ENCODE assay signal across 33 cellular contexts in the genomic region with DNA sequence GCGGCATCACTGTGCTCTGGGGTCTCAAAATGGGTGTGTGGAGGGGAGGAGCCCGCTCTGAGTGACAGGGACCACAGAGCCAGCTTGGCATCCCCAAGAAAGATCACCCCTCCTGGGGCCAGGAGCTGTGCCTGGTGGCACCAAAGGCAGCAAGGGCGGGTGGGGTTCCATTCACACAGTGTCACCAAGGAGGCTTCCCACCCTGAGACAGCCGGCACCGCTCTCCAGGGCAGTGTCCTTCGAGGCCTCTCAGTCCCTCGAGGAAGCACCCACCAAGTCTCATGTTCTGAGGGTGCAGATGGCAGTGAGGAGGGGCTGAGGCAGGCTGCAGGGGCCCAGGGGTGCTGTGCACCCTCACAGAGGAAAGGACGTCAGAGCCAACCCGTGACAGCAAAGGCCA. TPM values are rescaled to one million over a fixed set of nuclear protein-coding genes. Genes with fewer than 3 reads are reported as not detected.
"Had no signal": no experiment of that assay in that cellular context is flagged by ENCODE, and none has a peak within 500 bp of the region (broad histone marks: within the 10 kb centered on the region; RNA-seq: fewer than 3 reads in every experiment).

No MANE protein-coding gene starts in this region.

- H3K4me3 ChIP-seq: ascending aorta, cardiac muscle cell had no signal

- H3K9me3 ChIP-seq: ascending aorta had no signal

- H3K36me3 ChIP-seq: ascending aorta, cardiac muscle cell, WERI-Rb-1 had no signal

- H3K27me3 ChIP-seq: ascending aorta, cardiac muscle cell had no signal

- ATAC-seq: activated CD4-positive, alpha-beta T cell treated with anti-CD3 and anti-CD28 coated beads for 36 hours; activated CD4-positive, CD25-positive, alpha-beta regulatory T cell treated with anti-CD3 and anti-CD28 coated beads, Interleukin-2, amount 50 U/mL, for 24 hours; activated CD8-positive, alpha-beta memory T cell treated with anti-CD3 and anti-CD28 coated beads, Interleukin-2, amount 10 ng/mL, durations not matched to agents 7 days and 5 days; activated CD8-positive, alpha-beta T cell treated with anti-CD3 and anti-CD28 coated beads, Interleukin-2, amount 10 ng/mL, durations not matched to agents 7 days and 5 days; activated naive CD8-positive, alpha-beta T cell treated with anti-CD3 and anti-CD28 coated beads, Interleukin-2, amount 50 U/mL, for 24 hours; WTC11 had no signal

- FAIRE-seq: bronchial epithelial cell had no signal

- DNase-seq: activated CD4-positive, alpha-beta memory T cell treated with anti-CD3 and anti-CD28 coated beads, Interleukin-2, amount 10 ng/mL, durations not matched to agents 7 days and 5 days; activated CD4-positive, alpha-beta T cell treated with anti-CD3 and anti-CD28 coated beads for 1 hour; activated CD4-positive, alpha-beta T cell treated with anti-CD3 and anti-CD28 coated beads for 36 hours; activated CD4-positive, alpha-beta T cell treated with anti-CD3 and anti-CD28 coated beads for 48 hours; activated CD4-positive, alpha-beta T cell treated with anti-CD3 and anti-CD28 coated beads, Interleukin-2, amount 10 ng/mL, durations not matched to agents 7 days and 5 days; activated CD4-positive, alpha-beta T cell treated with anti-CD3 and anti-CD28 coated beads, Interleukin-2, amount 50 U/mL, for 48 hours; activated CD4-positive, CD25-positive, alpha-beta regulatory T cell; activated CD8-positive, alpha-beta memory T cell treated with anti-CD3 and anti-CD28 coated beads for 24 hours; activated CD8-positive, alpha-beta memory T cell treated with anti-CD3 and anti-CD28 coated beads, Interleukin-2, amount 10 ng/mL, durations not matched to agents 7 days and 5 days; activated CD8-positive, alpha-beta memory T cell treated with anti-CD3 and anti-CD28 coated beads, Interleukin-2, amount 50 U/mL, for 48 hours; activated CD8-positive, alpha-beta T cell treated with anti-CD3 and anti-CD28 coated beads, Interleukin-2, amount 10 ng/mL, durations not matched to agents 7 days and 5 days; activated effector memory CD4-positive, alpha-beta T cell treated with Interleukin-2 at 50 U/mL for 16 hours; activated gamma-delta T cell; activated naive CD4-positive, alpha-beta T cell treated with anti-CD3 and anti-CD28 coated beads, Interleukin-2, amount 10 ng/mL, durations not matched to agents 7 days and 5 days; activated naive CD4-positive, alpha-beta T cell treated with Interleukin-2 at 50 U/mL for 16 hours; activated naive CD8-positive, alpha-beta T cell treated with anti-CD3 and anti-CD28 coated beads, Interleukin-2, amount 10 ng/mL, durations not matched to agents 7 days and 5 days; activated naive CD8-positive, alpha-beta T cell treated with anti-CD3 and anti-CD28 coated beads, Interleukin-2, amount 50 U/mL, for 24 hours; activated T-cell treated with anti-CD3 and anti-CD28 coated beads, Interleukin-2, amount 50 U/mL, for 24 hours; activated T-cell treated with anti-CD3 and anti-CD28 coated beads, Interleukin-2, amount 50 U/mL, for 48 hours; amygdala; anterior cingulate cortex; caudate nucleus; cerebellar nuclear complex; T-helper 1 cell; T-helper 2 cell; T-helper 9 cell; WERI-Rb-1 had no signal

- H3K4me1 ChIP-seq: ascending aorta had no signal

- H3K27ac ChIP-seq: ascending aorta, cardiac muscle cell, WERI-Rb-1 had no signal

RNA-seq across cellular contexts. Expression of a gene that starts 58.5 kb away (rescaled TPM):
- total RNA-seq: activated CD4-positive, alpha-beta memory T cell treated with anti-CD3 and anti-CD28 coated beads, Interleukin-2, amount 10 ng/mL, durations not matched to agents 7 days and 5 days; activated CD4-positive, alpha-beta T cell treated with anti-CD3 and anti-CD28 coated beads, Interleukin-2, amount 10 ng/mL, durations not matched to agents 7 days and 5 days; activated CD8-positive, alpha-beta memory T cell treated with anti-CD3 and anti-CD28 coated beads, Interleukin-2, amount 10 ng/mL, durations not matched to agents 7 days and 5 days; activated CD8-positive, alpha-beta T cell treated with anti-CD3 and anti-CD28 coated beads, Interleukin-2, amount 10 ng/mL, durations not matched to agents 7 days and 5 days; activated naive CD8-positive, alpha-beta T cell treated with anti-CD3 and anti-CD28 coated beads, Interleukin-2, amount 10 ng/mL, durations not matched to agents 7 days and 5 days; activated T-helper 2 cell treated with anti-CD3 and anti-CD28 coated beads, Interferon-gamma antibody, Interleukin-2, Interleukin-4, amounts not matched to agents 10 μg/mL and 5 μg/mL and 100 μg/mL, durations not matched to agents 14 hours and 24 hours and 36 hours; cardiac muscle cell had no signal
- polyA plus RNA-seq: cardiac muscle cell had no signal
